6 cellular contexts compared by ENCODE assay signal in genomic region chr1:161595583-161595982, GRCh38. TPM values are rescaled to one million over a fixed set of nuclear protein-coding genes. Genes with fewer than 3 reads are reported as not detected.
"Had no signal": no experiment of that assay in that cellular context is flagged by ENCODE, and none has a peak within 500 bp of the region (broad histone marks: within the 10 kb centered on the region; RNA-seq: fewer than 3 reads in every experiment).

No MANE protein-coding gene starts in this region.

RNA-seq across cellular contexts. Expression of gene FCGR3B, which starts 35.4 kb away (rescaled TPM):
- total RNA-seq: activated CD4-positive, alpha-beta T cell treated with anti-CD3 and anti-CD28 coated beads for 36 hours; activated CD8-positive, alpha-beta T cell treated with anti-CD3 and anti-CD28 coated beads, Interleukin-2, amount 10 ng/mL, durations not matched to agents 7 days and 5 days; glomerular endothelial cell; naive thymus-derived CD8-positive, alpha-beta T cell; pulmonary artery endothelial cell; T-helper 1 cell treated with Interleukin-12 subunit alpha and Interleukin-12 subunit beta and Interleukin-4 antibody, amounts not matched to agents 30 ng/mL and 1 ng/mL, for 36 hours had no signal

RNA-seq across cellular contexts. Expression of gene FCGR3A, which starts 46.0 kb away (rescaled TPM):
- total RNA-seq: activated CD4-positive, alpha-beta T cell treated with anti-CD3 and anti-CD28 coated beads for 36 hours; glomerular endothelial cell; pulmonary artery endothelial cell; T-helper 1 cell treated with Interleukin-12 subunit alpha and Interleukin-12 subunit beta and Interleukin-4 antibody, amounts not matched to agents 30 ng/mL and 1 ng/mL, for 36 hours had no signal
